8 cellular contexts compared by ENCODE assay signal in genomic region chr6:3455490-3456394, GRCh38. TPM values are rescaled to one million over a fixed set of nuclear protein-coding genes. Genes with fewer than 3 reads are reported as not detected.
A peak's percentile ranks its signal among the peaks of the same experiment; 100 is the strongest.
DNase-seq lines count a peak whose midpoint lies in the region; ATAC-seq and TF ChIP-seq lines count a peak whose summit lies in the region.

No MANE protein-coding gene starts in this region.

- H3K36me3 Mint-ChIP-seq in CD4-positive, alpha-beta T cell (ENCODE audit: low read depth): peaks cover 5% of the 10 kb centered on the region
- no peaks in the 10 kb centered on the region for H3K36me3 Mint-ChIP-seq in effector memory CD8-positive, alpha-beta T cell (ENCODE audit: insufficient read depth)

- no peak for TF ChIP-seq POLR2A in suprapubic skin (IDR thresholded peaks at IDR 0.05)

- no peaks in the 10 kb centered on the region for H3K9me3 Mint-ChIP-seq in CD4-positive, alpha-beta T cell
- H3K9me3 Mint-ChIP-seq in effector memory CD8-positive, alpha-beta T cell: no peaks in the 10 kb centered on the region

- intact Hi-C loops in CD4-positive, alpha-beta T cell (cut with DNase I, micrococcal nuclease): loop anchor here (2.0 to 10.0 kb wide), 10 partner anchors 41 to 691 kb away; partner anchors contain the start of genes ECI2 (in 1 of the 2), PSMG4 (in 1 of the 2), TUBB2A (in 1 of the 2) and WRNIP1 (in 1 of the 2)

- WGBS in suprapubic skin: 1% methylated on average over 12 of the region's 61 CpGs

- H3K27ac Mint-ChIP-seq in CD4-positive, alpha-beta T cell: no peak overlapping the region
- no peak overlapping the region for H3K27ac Mint-ChIP-seq in effector memory CD8-positive, alpha-beta T cell

- in situ Hi-C loops in brain microvascular endothelial cell (cut with HindIII; ENCODE audit: low pct_ligation_motif_present, low sequenced_read_pairs): no loop called here

- ATAC-seq in CD4-positive, alpha-beta T cell (ENCODE audit: poor library complexity): peak; percentile 10
- ATAC-seq in effector memory CD8-positive, alpha-beta T cell (replicated peaks): no peak
- ATAC-seq in GM18861 (IDR thresholded peaks at IDR 0.05; ENCODE audit: unreplicated experiment) (no peak), HG02870 (IDR thresholded peaks at IDR 0.05; ENCODE audit: unreplicated experiment) (no peak)

- peaks cover 9% of the 10 kb centered on the region for H3K27me3 Mint-ChIP-seq in CD4-positive, alpha-beta T cell
- peaks cover 29 to 43% of the 10 kb centered on the region in 2 donors for H3K27me3 Mint-ChIP-seq in effector memory CD8-positive, alpha-beta T cell

- no peak for TF ChIP-seq CTCF in CD4-positive, alpha-beta T cell (IDR thresholded peaks at IDR 0.05)
- TF ChIP-seq CTCF in brain microvascular endothelial cell (IDR thresholded peaks at IDR 0.05; ENCODE audit: low read depth, low read length, missing control alignments) (no peak), suprapubic skin (IDR thresholded peaks at IDR 0.05) (no peak)

- H3K36me3 ChIP-seq in HUES6 (ENCODE audit: control insufficient read depth, insufficient read depth, low read length) (no peaks in the 10 kb centered on the region), brain microvascular endothelial cell (replicated peaks) (no peaks in the 10 kb centered on the region), suprapubic skin (no peaks in the 10 kb centered on the region)

- peak overlapping the region; percentile 13 for H3K27ac ChIP-seq in CD4-positive, alpha-beta T cell (ENCODE audit: low read depth, low read length)
- H3K27ac ChIP-seq in HUES6 (ENCODE audit: low read depth, low read length) (no peak overlapping the region), brain microvascular endothelial cell (no peak overlapping the region), suprapubic skin (peak overlapping the region; percentile 2)

- no peak for TF ChIP-seq EP300 in suprapubic skin (IDR thresholded peaks at IDR 0.05)

- peaks cover 7% of the 10 kb centered on the region for H3K4me1 Mint-ChIP-seq in CD4-positive, alpha-beta T cell (ENCODE audit: low read depth)
- peaks cover 5 to 7% of the 10 kb centered on the region in 2 donors for H3K4me1 Mint-ChIP-seq in effector memory CD8-positive, alpha-beta T cell (ENCODE audit: low read depth in 2 of 2)

- peak overlapping the region; percentile 40 for H3K4me3 Mint-ChIP-seq in CD4-positive, alpha-beta T cell
- H3K4me3 Mint-ChIP-seq in effector memory CD8-positive, alpha-beta T cell: no peak overlapping the region

- POLR2A ChIA-PET in CD4-positive, alpha-beta T cell (lab: Charles Lee): interaction anchor here (0.9 to 1.5 kb wide), 3 partner anchors 23 to 176 kb away, joined by 3 read pairs; no protein-coding TSS in a partner anchor

- H3K4me3 ChIP-seq in HUES6 (ENCODE audit: low read depth, low read length) (peak overlapping the region; percentile 75), brain microvascular endothelial cell (ENCODE audit: low read depth, low read length) (peak overlapping the region; percentile 65), suprapubic skin (peak overlapping the region; percentile 75)

- peak overlapping the region; percentile 47 for H3K9ac ChIP-seq in HUES6 (ENCODE audit: low read length)

- H3K9me3 ChIP-seq in CD4-positive, alpha-beta T cell (ENCODE audit: control insufficient read depth, low read length): no peaks in the 10 kb centered on the region
- H3K9me3 ChIP-seq in HUES6 (ENCODE audit: control insufficient read depth, insufficient read depth, low read depth, low read length) (no peaks in the 10 kb centered on the region), suprapubic skin (no peaks in the 10 kb centered on the region)

- peak in 5 of 10 experiments; percentile 4 to 39 (median 10) for DNase-seq in CD4-positive, alpha-beta T cell
- DNase-seq in brain microvascular endothelial cell (no peak), left kidney (ENCODE audit: low read depth, low spot score) (peak; percentile 59), suprapubic skin (ENCODE audit: low spot score in 2 of 2) (no peak)
- DNase-seq in effector memory CD8-positive, alpha-beta T cell: no peak

- CTCF ChIA-PET in CD4-positive, alpha-beta T cell (lab: Charles Lee): no interaction called here

- H3K4me1 ChIP-seq in HUES6 (ENCODE audit: control insufficient read depth, insufficient read depth, low read length): peaks cover 43% of the 10 kb centered on the region
- peaks cover 46% of the 10 kb centered on the region for H3K4me1 ChIP-seq in suprapubic skin

- H3K27me3 ChIP-seq in CD4-positive, alpha-beta T cell (ENCODE audit: control insufficient read depth, insufficient read depth, low read length): peaks cover 6% of the 10 kb centered on the region
- H3K27me3 ChIP-seq in HUES6 (ENCODE audit: control insufficient read depth, insufficient read depth, low read length): peaks cover 53% of the 10 kb centered on the region
- no peaks in the 10 kb centered on the region for H3K27me3 ChIP-seq in brain microvascular endothelial cell (replicated peaks)
- no peaks in the 10 kb centered on the region for H3K27me3 ChIP-seq in suprapubic skin

RNA-seq across cellular contexts. Expression of gene SLC22A23, which starts 1.1 kb away (rescaled TPM):
- 10 to 100 TPM; 13.4 to 13.6 TPM for total RNA-seq in CD4-positive, alpha-beta T cell
- 10 to 100 TPM; 38.2 to 59.8 (median 48.1) TPM for total RNA-seq in suprapubic skin

Comparison
In these comparisons a context has a peak if more than half of its experiments do, and no peak if none do; other contexts are left out.
1. H3K27ac ChIP-seq: peak in CD4-positive, alpha-beta T cell (single experiment) and suprapubic skin (single experiment); none in HUES6 (single experiment) and brain microvascular endothelial cell (single experiment).
2. Peak in every context shown above with its lines, with median percentiles within 50 percentile points of each other: H3K4me3 ChIP-seq.